ENCODE assay signal across 24 cellular contexts in genomic region chr3:46682156-46682555, GRCh38. TPM values are rescaled to one million over a fixed set of nuclear protein-coding genes. Genes with fewer than 3 reads are reported as not detected.
DNase-seq lines count a peak whose midpoint lies in the region; ATAC-seq and TF ChIP-seq lines count a peak whose summit lies in the region.
"Had no signal": no experiment of that assay in that cellular context is flagged by ENCODE, and none has a peak within 500 bp of the region (broad histone marks: within the 10 kb centered on the region; RNA-seq: fewer than 3 reads in every experiment).

No MANE protein-coding gene starts in this region.

- H3K4me3 ChIP-seq in BLaER1 treated with 17β-estradiol and CSF1 and Interleukin-3, amounts not matched to agents 10 nM and 100 nM = no peak overlapping the region
- H3K4me3 ChIP-seq in NB4 (ENCODE audit: low read depth, low read length) = no peak overlapping the region
- H3K4me3 ChIP-seq: Peyer's patch, SJSA1 had no signal

- TF ChIP-seq POLR2A in NB4 (IDR thresholded peaks at IDR 0.05; ENCODE audit: extremely low read depth, insufficient read length) = no peak

- H3K4me1 Mint-ChIP-seq in nephron progenitor cell = peaks cover 42% of the 10 kb centered on the region

- H3K27me3 Mint-ChIP-seq in nephron progenitor cell (ENCODE audit: low read depth, poor library complexity) = peaks cover 10% of the 10 kb centered on the region

- peak overlapping the region; percentile 55 to 85 (median 71) for H3K4me2 ChIP-seq in BLaER1 treated with 17β-estradiol and CSF1 and Interleukin-3, amounts not matched to agents 10 nM and 100 nM
- H3K4me2 ChIP-seq: KMS-11 had no signal

- no peak overlapping the region for H3K4me3 Mint-ChIP-seq in nephron progenitor cell
- H3K4me3 Mint-ChIP-seq: CD8-positive, alpha-beta T cell had no signal

- peak overlapping the region in 8 of 11 experiments; percentile 1 to 29 (median 21); a peak in 5 of 22 replicates for H3K9ac ChIP-seq in BLaER1 treated with 17β-estradiol and CSF1 and Interleukin-3, amounts not matched to agents 10 nM and 100 nM
- H3K9ac ChIP-seq: KMS-11 had no signal

- TF ChIP-seq CTCF in NB4 (IDR thresholded peaks at IDR 0.05; ENCODE audit: low read depth, low read length) (no peak), nephron progenitor cell (IDR thresholded peaks at IDR 0.05) (no peak)

- no peak for ATAC-seq in esophagus mucosa
- ATAC-seq in HG02759 (IDR thresholded peaks at IDR 0.05; ENCODE audit: unreplicated experiment) = no peak
- ATAC-seq: CD8-positive, alpha-beta T cell had no signal

- no peaks in the 10 kb centered on the region; a peak in 1 of 22 replicates for H4K20me1 ChIP-seq in BLaER1 treated with 17β-estradiol and CSF1 and Interleukin-3, amounts not matched to agents 10 nM and 100 nM

- DNase-seq in AML-193 (lab: John Stamatoyannopoulos, UW) (peak; percentile 22 to 32), NB4 (ENCODE audit: low read depth) (peak; percentile 66), nephron progenitor cell (no peak), iPS-NIHi7 (ENCODE audit: extremely low spot score) (no peak)
- DNase-seq: Calu3; CD8-positive, alpha-beta T cell; DMS53; GDM1; NCI-H1092 treated with DMSO at 0.1 percent for 48 hours; NCI-H1436 treated with DMSO at 0.1 percent for 48 hours; NCI-H2029; NCI-H345; NCI-H524; NCI-H774; NK-92 treated with Interleukin-12 subunit alpha and Interleukin-12 subunit beta, amount 100 ng/mL, for 24 hours; Peyer's patch; SW 1271 had no signal

- no peaks in the 10 kb centered on the region for H3K9me3 ChIP-seq in BLaER1 treated with 17β-estradiol and CSF1 and Interleukin-3, amounts not matched to agents 10 nM and 100 nM (replicated peaks in 1 of 11)
- H3K9me3 ChIP-seq: Peyer's patch, SJSA1 had no signal

- H3K27me3 ChIP-seq in BLaER1 treated with 17β-estradiol and CSF1 and Interleukin-3, amounts not matched to agents 10 nM and 100 nM = no peaks in the 10 kb centered on the region
- H3K27me3 ChIP-seq: Peyer's patch, SJSA1 had no signal

- no peaks in the 10 kb centered on the region for H3K9me3 Mint-ChIP-seq in nephron progenitor cell
- H3K9me3 Mint-ChIP-seq: CD8-positive, alpha-beta T cell had no signal

- no peaks in the 10 kb centered on the region for H3K36me3 Mint-ChIP-seq in nephron progenitor cell (ENCODE audit: low read depth)

- peak overlapping the region; percentile 42 for H3K27ac Mint-ChIP-seq in nephron progenitor cell
- H3K27ac Mint-ChIP-seq: CD8-positive, alpha-beta T cell had no signal

- H3K36me3 ChIP-seq in BLaER1 treated with 17β-estradiol and CSF1 and Interleukin-3, amounts not matched to agents 10 nM and 100 nM = peaks cover 0 to 29% (median 0%) of the 10 kb centered on the region in 11 experiments; a peak in 3 of 22 replicates
- H3K36me3 ChIP-seq: SJSA1 had no signal

- H3K27ac ChIP-seq in BLaER1 treated with 17β-estradiol and CSF1 and Interleukin-3, amounts not matched to agents 10 nM and 100 nM = peak overlapping the region in 6 of 11 experiments; percentile 14 to 50 (median 26); a peak in 8 of 22 replicates
- H3K27ac ChIP-seq: KMS-11, Peyer's patch, SJSA1 had no signal

- H3K4me1 ChIP-seq in BLaER1 treated with 17β-estradiol and CSF1 and Interleukin-3, amounts not matched to agents 10 nM and 100 nM = peaks cover 23 to 46% (median 35%) of the 10 kb centered on the region in 10 experiments
- H3K4me1 ChIP-seq: Peyer's patch, SJSA1 had no signal

RNA-seq across cellular contexts. Expression of gene ALS2CL, which starts 11.3 kb away (rescaled TPM):
- 55.7 TPM for total RNA-seq in esophagus mucosa

RNA-seq across cellular contexts. Expression of gene TMIE, which starts 19.0 kb away (rescaled TPM):
- 1.6 TPM for total RNA-seq in esophagus mucosa
- total RNA-seq: A673, OCI-LY7, SJSA1 had no signal

RNA-seq across cellular contexts. Expression of gene PRSS50, which starts 35.5 kb away (rescaled TPM):
- total RNA-seq in esophagus mucosa = not detected
- total RNA-seq: A673; Calu3; CD8-positive, alpha-beta T cell; OCI-LY7; Peyer's patch; SJSA1 had no signal

Comparison
In these comparisons a context has a peak if more than half of its experiments do, and no peak if none do; other contexts are left out.
1. DNase-seq: peak in AML-193 (2 of 2) and NB4 (single experiment); none in nephron progenitor cell (single experiment) and iPS-NIHi7 (single experiment).